9 cellular contexts compared by ENCODE assay signal in genomic region chr22:32623943-32624342, GRCh38.
DNase-seq lines count a peak whose midpoint lies in the region; ATAC-seq and TF ChIP-seq lines count a peak whose summit lies in the region.
"Had no signal": no experiment of that assay in that cellular context is flagged by ENCODE, and none has a peak within 500 bp of the region (broad histone marks: within the 10 kb centered on the region; RNA-seq: fewer than 3 reads in every experiment).

No MANE protein-coding gene starts in this region.

- TF ChIP-seq POLR2A in esophagus muscularis mucosa (IDR thresholded peaks at IDR 0.05; ENCODE audit: low read depth) = no peak

- H3K36me3 ChIP-seq in esophagus muscularis mucosa (no peaks in the 10 kb centered on the region), tibial artery (no peaks in the 10 kb centered on the region)
- H3K36me3 ChIP-seq: SJSA1 had no signal

- peak overlapping the region; percentile 84 to 89 (median 87) for H3K27ac ChIP-seq in esophagus muscularis mucosa (replicated peaks in 1 of 4)
- H3K27ac ChIP-seq in tibial artery = peak overlapping the region; percentile 89 to 91
- H3K27ac ChIP-seq: SJSA1 had no signal

- H3K4me3 ChIP-seq in esophagus muscularis mucosa (no peak overlapping the region), tibial artery (no peak overlapping the region)
- H3K4me3 ChIP-seq: SJSA1 had no signal

- H3K9me3 ChIP-seq in esophagus muscularis mucosa (peaks cover 0 to 8% (median 3%) of the 10 kb centered on the region in 4 donors), tibial artery (peaks cover 0 to 10% (median 0%) of the 10 kb centered on the region in 3 donors)

- no peak for TF ChIP-seq EP300 in esophagus muscularis mucosa (IDR thresholded peaks at IDR 0.05)

- H3K27me3 ChIP-seq in esophagus muscularis mucosa = no peaks in the 10 kb centered on the region
- no peaks in the 10 kb centered on the region for H3K27me3 ChIP-seq in tibial artery
- H3K27me3 ChIP-seq: SJSA1 had no signal

- H3K4me1 ChIP-seq in esophagus muscularis mucosa = peaks cover 63 to 91% (median 85%) of the 10 kb centered on the region in 4 donors
- peaks cover 5 to 60% (median 49%) of the 10 kb centered on the region in 4 donors for H3K4me1 ChIP-seq in tibial artery

- peak; percentile 79 for DNase-seq in M059J (ENCODE audit: low read depth)
- peak; percentile 95 for DNase-seq in esophagus muscularis mucosa (ENCODE audit: extremely low spot score)
- DNase-seq in midbrain (lab: John Stamatoyannopoulos, UW) = peak; percentile 8
- peak; percentile 87 to 94 for DNase-seq in tibial artery
- DNase-seq in CD1c-positive myeloid dendritic cell (ENCODE audit: extremely low spot score) = no peak
- DNase-seq in GM20000 (ENCODE audit: low spot score) = no peak

- 61% methylated on average over 7 of the region's 7 CpGs for WGBS in esophagus muscularis mucosa

- ATAC-seq in GM19328 (IDR thresholded peaks at IDR 0.05; ENCODE audit: unreplicated experiment) = no peak
- ATAC-seq in HG03159 (IDR thresholded peaks at IDR 0.05; ENCODE audit: unreplicated experiment) = no peak

- intact Hi-C loops in esophagus muscularis mucosa (cut with DNase I) (loop anchor here (10.0 kb wide), 1 partner anchor 171 kb away; no protein-coding TSS in a partner anchor), tibial artery (cut with DNase I; ENCODE audit: low total_unique reads) (loop anchor here (10.0 kb wide), 1 partner anchor 181 kb away; the partner anchor contains the start of gene TIMP3)

- TF ChIP-seq CTCF in esophagus muscularis mucosa (IDR thresholded peaks at IDR 0.05) (no peak), tibial artery (IDR thresholded peaks at IDR 0.05) (no peak), GM20000 (IDR thresholded peaks at IDR 0.05; ENCODE audit: extremely low read depth, missing control alignments) (no peak)

Comparison
In these comparisons a context has a peak if more than half of its experiments do, and no peak if none do; other contexts are left out.
1. DNase-seq: peak in M059J (single experiment), esophagus muscularis mucosa (single experiment), midbrain (single experiment) and tibial artery (2 of 2); none in CD1c-positive myeloid dendritic cell (single experiment) and GM20000 (single experiment).